ENCODE assay signal across 8 cellular contexts in the genomic region with DNA sequence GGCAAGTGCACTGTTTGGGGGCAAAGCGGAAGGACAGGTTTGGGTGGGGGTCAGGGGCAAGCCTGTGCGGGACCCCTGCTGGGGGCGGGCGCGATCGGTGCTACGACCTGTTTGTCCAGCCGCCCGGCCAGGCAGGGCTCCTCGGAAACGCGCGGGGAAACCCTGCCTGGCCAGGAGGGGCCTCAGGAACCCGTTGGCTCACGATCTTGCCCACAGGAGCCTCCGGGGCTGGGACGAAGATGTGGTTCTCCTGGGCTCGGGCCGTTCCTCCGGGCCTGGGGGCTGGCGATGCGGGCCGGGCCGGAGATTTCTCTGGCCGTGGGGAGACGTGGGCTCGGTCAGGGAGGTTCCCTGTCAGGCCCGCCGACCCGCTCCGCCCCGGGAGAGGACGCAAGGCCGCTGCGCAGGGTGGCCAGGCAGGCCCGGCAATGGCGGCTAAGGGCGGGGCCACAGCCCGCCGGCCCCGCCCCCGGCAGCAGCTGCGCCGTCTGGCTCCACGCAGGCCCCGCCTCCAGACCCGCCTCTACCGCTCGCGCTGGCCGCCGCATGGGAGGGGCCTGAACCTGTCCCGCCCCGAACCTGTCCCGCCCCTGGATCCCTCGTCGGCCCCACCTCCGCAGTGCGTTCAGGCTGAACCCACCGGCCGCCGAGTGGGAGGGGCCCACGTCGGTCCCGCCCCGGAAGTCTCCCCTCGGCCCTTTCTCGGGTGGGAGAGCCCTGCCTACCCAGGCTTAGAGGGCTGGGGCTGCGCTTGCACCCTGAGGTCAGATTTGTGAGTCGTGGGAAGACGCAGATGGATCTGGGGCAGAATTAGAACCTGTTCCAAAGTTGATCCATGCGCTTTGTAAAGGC. TPM values are rescaled to one million over a fixed set of nuclear protein-coding genes. Genes with fewer than 3 reads are reported as not detected.
DNase-seq lines count a peak whose midpoint lies in the region; ATAC-seq and FAIRE-seq lines count a peak whose summit lies in the region.

A gene with protein sequence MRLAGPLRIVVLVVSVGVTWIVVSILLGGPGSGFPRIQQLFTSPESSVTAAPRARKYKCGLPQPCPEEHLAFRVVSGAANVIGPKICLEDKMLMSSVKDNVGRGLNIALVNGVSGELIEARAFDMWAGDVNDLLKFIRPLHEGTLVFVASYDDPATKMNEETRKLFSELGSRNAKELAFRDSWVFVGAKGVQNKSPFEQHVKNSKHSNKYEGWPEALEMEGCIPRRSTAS (minus strand): TSS at position 430 of the 852 bp plus-strand sequence. CDS start 460 bp downstream, outside the sequence.

- H3K27ac ChIP-seq in angular gyrus (ENCODE audit: low read depth, low read length): peak within 1 kb of the TSS; percentile 98
- peak within 1 kb of the TSS; percentile 93 for H3K27ac ChIP-seq in right cardiac atrium (ENCODE audit: low read length)

- no peaks in the 10 kb centered on the region for H3K27me3 ChIP-seq in right cardiac atrium (ENCODE audit: control insufficient read depth, insufficient read depth)

- H3K9me3 ChIP-seq in right cardiac atrium (ENCODE audit: control insufficient read depth, low read length): no peaks in the 10 kb centered on the region

- intact Hi-C loops in right cardiac atrium (cut with DNase I): loop anchor here in 1 of 4 donors (10.0 kb wide), 1 partner anchor 111 kb away; the partner anchor contains the start of gene DNASE1L1

- peak; percentile 91 to 94 for DNase-seq in NCI-H187 (lab: John Stamatoyannopoulos, UW)
- DNase-seq in T-helper 2 cell: peak; percentile 84 to 88 (median 88)
- peak; percentile 94 to 98 (median 96) for DNase-seq in right cardiac atrium
- DNase-seq in putamen (ENCODE audit: low spot score): peak; percentile 93
- DNase-seq in urothelium cell line (ENCODE audit: low spot score): peak; percentile 92

- ATAC-seq in GM18499 (IDR thresholded peaks at IDR 0.05; ENCODE audit: insufficient read depth, unreplicated experiment): peak; percentile 55
- ATAC-seq in HG02885 (IDR thresholded peaks at IDR 0.05; ENCODE audit: poor library complexity, unreplicated experiment): peak; percentile 93
- ATAC-seq in right cardiac atrium: peak; percentile 97

- under 1% methylated on average over 70 of the region's 72 CpGs for WGBS in right cardiac atrium

- peak; percentile 48 for FAIRE-seq in urothelium cell line (lab: Jason Lieb, UNC)

- peaks cover 3% of the 10 kb centered on the region for H3K4me1 ChIP-seq in right cardiac atrium (ENCODE audit: control insufficient read depth, insufficient read depth, low read length)

- peak within 1 kb of the TSS; percentile 84 for H3K4me3 ChIP-seq in right cardiac atrium (ENCODE audit: low read length)

RNA-seq across cellular contexts. Expression of the gene that starts here (rescaled TPM):
- total RNA-seq in right cardiac atrium: 10 to 100 TPM; 55.4 to 60.8 (median 58.9) TPM
- 68.6 TPM for polyA plus RNA-seq in right cardiac atrium

Comparison
In these comparisons a context has a peak if more than half of its experiments do, and no peak if none do; other contexts are left out.
1. Peak in every context shown above with its lines: DNase-seq, ATAC-seq, H3K4me3 ChIP-seq and H3K27ac ChIP-seq.